ENCODE assay signal across 8 cellular contexts in the genomic region with DNA sequence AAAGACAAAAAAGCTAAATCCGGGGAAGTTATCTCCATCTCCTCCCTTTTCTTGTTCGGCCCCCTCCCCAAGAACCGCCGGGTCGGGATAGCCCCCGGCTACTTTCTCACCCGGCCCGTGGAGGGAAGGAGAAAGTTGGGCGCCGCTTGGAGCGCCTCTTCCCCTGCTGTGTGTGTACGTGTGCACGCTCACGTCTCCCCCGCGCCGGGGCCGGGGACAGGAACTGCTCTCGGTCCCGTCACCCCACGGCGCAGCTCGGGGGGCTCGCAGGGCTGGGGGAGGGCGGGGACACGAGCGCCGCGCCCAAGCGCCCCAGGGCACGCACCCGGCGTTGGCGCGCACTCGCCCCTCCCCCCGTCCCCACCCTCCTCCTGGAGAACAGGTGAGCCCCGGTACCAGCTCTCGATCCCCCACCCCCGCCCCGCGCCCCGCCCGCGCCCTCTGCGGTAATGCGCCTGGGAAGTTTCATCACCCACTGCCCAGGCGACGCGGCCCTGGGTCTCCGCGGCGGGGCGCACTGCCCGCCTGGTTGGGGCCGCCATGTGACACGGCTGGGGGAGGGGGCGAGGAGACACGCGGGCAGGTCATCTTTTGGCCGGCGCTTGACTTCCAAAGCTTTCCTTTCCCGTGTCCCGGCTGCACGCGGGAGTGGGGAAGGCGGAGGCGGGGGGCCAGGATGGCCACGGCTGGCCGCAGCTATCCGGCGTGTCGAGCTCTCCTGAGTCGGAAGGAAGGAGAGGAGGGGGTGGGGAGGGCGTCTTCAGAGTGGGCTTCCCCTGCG. TPM values are rescaled to one million over a fixed set of nuclear protein-coding genes. Genes with fewer than 3 reads are reported as not detected.
A peak's percentile ranks its signal among the peaks of the same experiment; 100 is the strongest.
DNase-seq lines count a peak whose midpoint lies in the region; ATAC-seq and TF ChIP-seq lines count a peak whose summit lies in the region.

No MANE protein-coding gene starts in this region.

- H3K36me3 Mint-ChIP-seq in Caco-2 (ENCODE audit: insufficient read depth, unreplicated experiment) (peaks cover 64% of the 10 kb centered on the region), type B pancreatic cell (peaks cover 12% of the 10 kb centered on the region)

- no peak for TF ChIP-seq POLR2A in NB4 (IDR thresholded peaks at IDR 0.05; ENCODE audit: extremely low read depth, insufficient read length)

- H3K9me3 ChIP-seq in Caco-2 (no peaks in the 10 kb centered on the region), lung (ENCODE audit: control insufficient read depth in 2 of 2, insufficient read depth in 1 of 2, low read length in 1 of 2) (no peaks in the 10 kb centered on the region)

- H3K4me1 ChIP-seq in Caco-2 (peaks cover 19% of the 10 kb centered on the region), lung (ENCODE audit: control insufficient read depth in 2 of 2, insufficient read depth in 2 of 2, low read length in 2 of 2) (peaks cover 0 to 14% of the 10 kb centered on the region in 2 donors)

- H3K27me3 Mint-ChIP-seq in Caco-2 (ENCODE audit: insufficient read depth, unreplicated experiment) (no peaks in the 10 kb centered on the region), type B pancreatic cell (peaks cover 59% of the 10 kb centered on the region)

- CTCF ChIA-PET in Caco-2 (lab: Charles Lee) = interaction anchor here (0.7 to 7.1 kb wide), 9 partner anchors 10 to 622 kb away, joined by 3 to 120 read pairs (median 5); no protein-coding TSS in a partner anchor

- 1 to 2% methylated on average over 59 to 75 of the region's 76 CpGs for WGBS in lung, 2 donors

- H3K27me3 ChIP-seq in Caco-2 (replicated peaks; ENCODE audit: control insufficient read depth, insufficient read depth, low read length) (no peaks in the 10 kb centered on the region), lung (ENCODE audit: control insufficient read depth, insufficient read depth) (peaks cover 4% of the 10 kb centered on the region)

- H3K9me3 Mint-ChIP-seq in Caco-2 (ENCODE audit: unreplicated experiment) = no peaks in the 10 kb centered on the region
- no peaks in the 10 kb centered on the region for H3K9me3 Mint-ChIP-seq in type B pancreatic cell

- intact Hi-C loops in Caco-2 (cut with micrococcal nuclease; ENCODE audit: unreplicated experiment) = loop anchor here (1.0 to 5.0 kb wide), 6 partner anchors 15 to 347 kb away; a partner anchor contains a TSS

- peak overlapping the region; percentile 97 for H3K27ac Mint-ChIP-seq in Caco-2 (ENCODE audit: unreplicated experiment)
- H3K27ac Mint-ChIP-seq in type B pancreatic cell = peak overlapping the region; percentile 97

- in situ Hi-C loops in astrocyte of the cerebellum (cut with HindIII; ENCODE audit: low sequenced_read_pairs) = no loop called here

- peak; percentile 31 to 65 for TF ChIP-seq CTCF in Caco-2 (IDR thresholded peaks at IDR 0.05; ENCODE audit: insufficient read depth in 1 of 2, low read depth in 1 of 2, low read length in 1 of 2, severe bottlenecking in 1 of 2, unreplicated experiment in 1 of 2)
- TF ChIP-seq CTCF in NB4 (IDR thresholded peaks at IDR 0.05; ENCODE audit: low read depth, low read length) = no peak
- TF ChIP-seq CTCF in astrocyte of the cerebellum (IDR thresholded peaks at IDR 0.05; ENCODE audit: low read depth, low read length, missing control alignments) = no peak
- TF ChIP-seq CTCF in lung (IDR thresholded peaks at IDR 0.05; ENCODE audit: control extremely low read depth, extremely low read depth) = no peak
- no peak for TF ChIP-seq CTCF in type B pancreatic cell (conservative IDR thresholded peaks at IDR 0.05)

- H3K4me1 Mint-ChIP-seq in Caco-2 (ENCODE audit: low read depth, unreplicated experiment) (peaks cover 15% of the 10 kb centered on the region), type B pancreatic cell (ENCODE audit: unreplicated experiment) (peaks cover 27% of the 10 kb centered on the region)

- POLR2A ChIA-PET in Caco-2 (lab: Charles Lee) = interaction anchor here (0.6 to 5.3 kb wide), 15 partner anchors 11 to 1046 kb away, joined by 3 to 72 read pairs (median 7); a partner anchor contains a TSS

- peak overlapping the region; percentile 91 for H3K4me3 Mint-ChIP-seq in Caco-2 (ENCODE audit: unreplicated experiment)
- H3K4me3 Mint-ChIP-seq in type B pancreatic cell = peak overlapping the region; percentile 99

- H3K36me3 ChIP-seq in Caco-2 (ENCODE audit: control insufficient read depth, insufficient read depth, low read length) (peaks cover 4% of the 10 kb centered on the region), lung (ENCODE audit: control insufficient read depth in 2 of 2, insufficient read depth in 2 of 2, low read length in 2 of 2) (no peaks in the 10 kb centered on the region)

- peak overlapping the region; percentile 87 for H3K4me3 ChIP-seq in Caco-2 (ENCODE audit: low read depth, low read length)
- no peak overlapping the region for H3K4me3 ChIP-seq in NB4 (ENCODE audit: low read depth, low read length)
- H3K4me3 ChIP-seq in astrocyte of the cerebellum (ENCODE audit: low read depth, low read length) = peak overlapping the region; percentile 63
- no peak overlapping the region for H3K4me3 ChIP-seq in lung

- DNase-seq in Caco-2 (peak; percentile 95 to 96), NB4 (ENCODE audit: low read depth) (peak; percentile 26), astrocyte of the cerebellum (ENCODE audit: low read depth) (no peak), lung (ENCODE audit: low spot score) (no peak), type B pancreatic cell (ENCODE audit: extremely low spot score, unreplicated experiment) (no peak), NCI-H446 treated with DMSO at 0.1 percent for 48 hours (lab: John Stamatoyannopoulos, UW) (no peak)

- no TSS peak for BruUV-seq in Caco-2 (replicated peaks; lab: Mats Ljungman, UMichigan)

- H3K27ac ChIP-seq in lung (ENCODE audit: low read depth in 1 of 2, low read length in 1 of 2) = peak overlapping the region; percentile 5 to 15

- ATAC-seq in GM21381 (IDR thresholded peaks at IDR 0.05; ENCODE audit: unreplicated experiment) (peak; percentile 43), lung (ENCODE audit: insufficient read depth, low FRiP score) (no peak), HG02870 (IDR thresholded peaks at IDR 0.05; ENCODE audit: unreplicated experiment) (no peak)

RNA-seq across cellular contexts. Expression of a gene that starts 1.3 kb away (rescaled TPM):
- 190 and 224 TPM in 2 replicates for total RNA-seq in Caco-2 (2022)
- 10 to 100 TPM in 1 of 2 donors, 1 to 10 TPM in 1; 6.6 to 10.2 TPM for total RNA-seq in lung
- polyA plus RNA-seq in lung = 10 to 100 TPM in 1 of 2 donors, 1 to 10 TPM in 1; 3.1 to 18.1 TPM
- total RNA-seq in type B pancreatic cell (ENCODE audit: low replicate concordance) = 25.7 and 45.3 TPM in 2 replicates

Comparison
In these comparisons a context has a peak if more than half of its experiments do, and no peak if none do; other contexts are left out.
1. DNase-seq: peak in Caco-2 (2 of 2) and NB4 (single experiment); none in astrocyte of the cerebellum (single experiment), lung (single experiment), type B pancreatic cell (single experiment) and NCI-H446 treated with DMSO at 0.1 percent for 48 hours (single experiment).
2. H3K4me3 ChIP-seq: peak in Caco-2 (single experiment) and astrocyte of the cerebellum (single experiment); none in NB4 (single experiment) and lung (single experiment).
3. CTCF ChIP-seq: peak in Caco-2 (2 of 2); none in NB4 (single experiment), astrocyte of the cerebellum (single experiment), lung (single experiment) and type B pancreatic cell (single experiment).